Comparison of ENCODE assay signal across 22 cellular contexts in genomic region chrX:149494844-149495565, GRCh38. TPM values are rescaled to one million over a fixed set of nuclear protein-coding genes. Genes with fewer than 3 reads are reported as not detected.
DNase-seq lines count a peak whose midpoint lies in the region; ATAC-seq and TF ChIP-seq lines count a peak whose summit lies in the region.
"Had no signal": no experiment of that assay in that cellular context is flagged by ENCODE, and none has a peak within 500 bp of the region (broad histone marks: within the 10 kb centered on the region; RNA-seq: fewer than 3 reads in every experiment).

No MANE protein-coding gene starts in this region.

- no peak for DNase-seq in right cardiac atrium
- no peak for DNase-seq in left ventricle myocardium superior
- no peak for DNase-seq in SJSA1 (ENCODE audit: low read depth in 1 of 2, low spot score in 2 of 2)
- DNase-seq in foreskin keratinocyte, result peak in 1 of 2 donors; percentile 24
- no peak for DNase-seq in upper lobe of right lung
- DNase-seq in effector memory CD4-positive, alpha-beta T cell, result no peak
- DNase-seq: activated CD4-positive, CD25-positive, alpha-beta regulatory T cell; activated naive CD8-positive, alpha-beta T cell treated with anti-CD3 and anti-CD28 coated beads, Interleukin-2, amount 50 U/mL, for 24 hours; MV-4-11; NCI-H1930; stimulated activated naive CD8-positive, alpha-beta T cell treated with anti-CD3 and anti-CD28 coated beads, Interleukin-15, amount 100 ng/mL, for 72 hours; upper lobe of left lung had no signal

- H3K4me3 ChIP-seq in right cardiac atrium (ENCODE audit: low read length), result no peak overlapping the region
- H3K4me3 ChIP-seq in SJSA1, result no peak overlapping the region
- H3K4me3 ChIP-seq in upper lobe of right lung, result no peak overlapping the region
- H3K4me3 ChIP-seq in effector memory CD4-positive, alpha-beta T cell (ENCODE audit: insufficient read depth, low read depth, low read length, poor library complexity, severe bottlenecking), result no peak overlapping the region
- H3K4me3 ChIP-seq: cardiac muscle cell, heart left ventricle, neural progenitor cell, upper lobe of left lung had no signal

- TF ChIP-seq CTCF in foreskin keratinocyte (conservative IDR thresholded peaks at IDR 0.05) (no peak), upper lobe of right lung (IDR thresholded peaks at IDR 0.05) (no peak)

- peak overlapping the region; percentile 52 for H3K27ac ChIP-seq in right cardiac atrium (ENCODE audit: low read length)
- peak overlapping the region; percentile 48 for H3K27ac ChIP-seq in SJSA1
- H3K27ac ChIP-seq in foreskin keratinocyte, result peak overlapping the region; percentile 57
- no peak overlapping the region for H3K27ac ChIP-seq in upper lobe of right lung
- no peak overlapping the region for H3K27ac ChIP-seq in effector memory CD4-positive, alpha-beta T cell (ENCODE audit: insufficient read depth, low read length, poor library complexity, severe bottlenecking)
- H3K27ac ChIP-seq: cardiac muscle cell, neural progenitor cell had no signal

- no peak for ATAC-seq in right cardiac atrium
- no peak for ATAC-seq in left ventricle myocardium superior
- ATAC-seq in foreskin keratinocyte, result peak; percentile 19
- ATAC-seq in upper lobe of right lung, result peak; percentile 75
- ATAC-seq in GM18511 (IDR thresholded peaks at IDR 0.05; ENCODE audit: unreplicated experiment), result no peak
- no peak for ATAC-seq in GM18870 (IDR thresholded peaks at IDR 0.05; ENCODE audit: unreplicated experiment)
- ATAC-seq: activated naive CD8-positive, alpha-beta T cell treated with anti-CD3 and anti-CD28 coated beads, Interleukin-2, amount 50 U/mL, for 24 hours; stimulated activated naive CD8-positive, alpha-beta T cell treated with anti-CD3 and anti-CD28 coated beads, Interleukin-15, amount 100 ng/mL, for 72 hours had no signal

- peaks cover 39% of the 10 kb centered on the region for H3K36me3 ChIP-seq in SJSA1
- H3K36me3 ChIP-seq in upper lobe of right lung, result peaks cover 73% of the 10 kb centered on the region
- peaks cover 92% of the 10 kb centered on the region for H3K36me3 ChIP-seq in effector memory CD4-positive, alpha-beta T cell (ENCODE audit: control insufficient read depth, insufficient read depth, low read length)
- H3K36me3 ChIP-seq: neural progenitor cell had no signal

- intact Hi-C loops in right cardiac atrium (cut with DNase I) (no loop called here), left ventricle myocardium superior (cut with micrococcal nuclease) (no loop called here), upper lobe of right lung (cut with DNase I) (no loop called here)

- H3K9me3 ChIP-seq in right cardiac atrium (ENCODE audit: control insufficient read depth, low read length) (no peaks in the 10 kb centered on the region), SJSA1 (replicated peaks) (no peaks in the 10 kb centered on the region), upper lobe of right lung (no peaks in the 10 kb centered on the region)
- H3K9me3 ChIP-seq in effector memory CD4-positive, alpha-beta T cell (ENCODE audit: control insufficient read depth, low read length), result no peaks in the 10 kb centered on the region
- H3K9me3 ChIP-seq: heart left ventricle, upper lobe of left lung had no signal

- WGBS in right cardiac atrium, result 96% methylated on average over 4 of the region's 4 CpGs

- H3K4me1 ChIP-seq in right cardiac atrium (ENCODE audit: control insufficient read depth, insufficient read depth, low read length), result peaks cover 13% of the 10 kb centered on the region
- H3K4me1 ChIP-seq in SJSA1 (replicated peaks), result peaks cover 31% of the 10 kb centered on the region
- H3K4me1 ChIP-seq in foreskin keratinocyte, result peaks cover 20% of the 10 kb centered on the region
- no peaks in the 10 kb centered on the region for H3K4me1 ChIP-seq in upper lobe of right lung
- no peaks in the 10 kb centered on the region for H3K4me1 ChIP-seq in effector memory CD4-positive, alpha-beta T cell (ENCODE audit: control insufficient read depth, insufficient read depth, low read length, poor library complexity, severe bottlenecking)
- H3K4me1 ChIP-seq: neural progenitor cell, upper lobe of left lung had no signal

- H3K27me3 ChIP-seq in right cardiac atrium (ENCODE audit: control insufficient read depth, insufficient read depth) (no peaks in the 10 kb centered on the region), SJSA1 (replicated peaks) (no peaks in the 10 kb centered on the region), foreskin keratinocyte (no peaks in the 10 kb centered on the region), upper lobe of right lung (no peaks in the 10 kb centered on the region)
- no peaks in the 10 kb centered on the region for H3K27me3 ChIP-seq in effector memory CD4-positive, alpha-beta T cell (replicated peaks; ENCODE audit: control insufficient read depth, insufficient read depth, low read length, poor library complexity, severe bottlenecking)
- H3K27me3 ChIP-seq: cardiac muscle cell, heart left ventricle, neural progenitor cell, upper lobe of left lung had no signal

RNA-seq across cellular contexts. Expression of gene IDS, which starts 10.1 kb away (rescaled TPM):
- total RNA-seq in right cardiac atrium (100 to 1,000 TPM in 3 of 4 donors, 10 to 100 TPM in 1; 89.7 to 107 (median 103) TPM), left ventricle myocardium superior (88.7 TPM), foreskin keratinocyte (44.3 and 50.9 TPM in 2 replicates), upper lobe of right lung (113 TPM)
- polyA plus RNA-seq in right cardiac atrium (43.8 TPM), foreskin keratinocyte (18.5 and 19.1 TPM in 2 replicates)
- 18.3 and 18.9 TPM in 2 replicates for total RNA-seq in SJSA1 (2014; rRNA removed; shearing (Covaris generic))

RNA-seq across cellular contexts. Expression of gene EOLA1, which starts 45.8 kb away (rescaled TPM):
- total RNA-seq in right cardiac atrium (10 to 100 TPM; 23.8 to 29.6 (median 26.8) TPM), left ventricle myocardium superior (29.6 TPM), foreskin keratinocyte (10.5 and 11.4 TPM in 2 replicates), upper lobe of right lung (15.8 TPM)
- polyA plus RNA-seq in right cardiac atrium (26.0 TPM), foreskin keratinocyte (11.5 and 12.6 TPM in 2 replicates)
- total RNA-seq in SJSA1 (2014; rRNA removed; shearing (Covaris generic)), result 30.5 and 41.5 TPM in 2 replicates

RNA-seq across cellular contexts. Expression of gene HSFX3, which starts 54.7 kb away (rescaled TPM):
- total RNA-seq in right cardiac atrium (not detected), left ventricle myocardium superior (not detected), foreskin keratinocyte (not detected in 2 replicates), upper lobe of right lung (not detected)
- polyA plus RNA-seq in right cardiac atrium (not detected), foreskin keratinocyte (not detected in 2 replicates)
- total RNA-seq in SJSA1 (2014; rRNA removed; shearing (Covaris generic)), result not detected in 2 replicates
- total RNA-seq: cardiac muscle cell; fibroblast of lung; H1; NCI-H460; T-helper 2 cell treated with Interferon-gamma antibody and Interleukin-4, amounts not matched to agents 100 ng/mL and 5 ng/mL, for 36 hours; upper lobe of left lung had no signal
- polyA plus RNA-seq: cardiac muscle cell, fibroblast of lung, H1, IgD-negative memory B cell had no signal

Comparison
In these comparisons a context has a peak if more than half of its experiments do, and no peak if none do; other contexts are left out.
1. ATAC-seq: peak in foreskin keratinocyte (single experiment) and upper lobe of right lung (single experiment); none in right cardiac atrium (0 of 2), left ventricle myocardium superior (single experiment), GM18511 (single experiment) and GM18870 (single experiment).
2. H3K27ac ChIP-seq: peak in right cardiac atrium (single experiment), SJSA1 (single experiment) and foreskin keratinocyte (single experiment); none in upper lobe of right lung (single experiment) and effector memory CD4-positive, alpha-beta T cell (single experiment).